In the genomic region with DNA sequence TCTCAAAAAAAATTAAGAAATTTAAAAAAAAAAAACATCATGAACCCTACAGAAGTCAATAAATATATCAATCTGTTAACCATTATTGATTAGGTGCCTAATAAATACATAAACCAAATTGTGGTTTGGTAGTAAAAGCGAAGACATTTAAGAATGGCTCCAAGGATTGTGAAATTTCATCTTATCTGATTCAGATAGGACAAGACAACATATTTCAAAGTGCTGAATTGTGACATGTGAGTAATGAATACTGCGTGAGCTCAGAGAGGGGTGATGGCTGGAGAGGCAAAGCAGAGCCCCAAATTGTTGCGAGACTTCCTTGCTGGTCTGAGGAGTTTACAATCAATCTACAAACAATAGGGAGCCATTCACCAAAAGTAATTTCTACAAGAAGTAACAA, we compare ENCODE assay signal across 1 cellular context.
A peak's percentile ranks its signal among the peaks of the same experiment; 100 is the strongest.
TF ChIP-seq lines count a peak whose summit lies in the region.

No MANE protein-coding gene starts in this region.

TF ChIP-seq in K562, 482 proteins besides CTCF, POLR2A, EP300 and RAD21:
- TF ChIP-seq MEIS2 (IDR thresholded peaks at IDR 0.05; ENCODE audit: partially characterized antibody) (peak; percentile 55), LARP7 (IDR thresholded peaks at IDR 0.05) (no peak), CEBPB (tag; IDR thresholded peaks at IDR 0.05) (peak; percentile 76), KLF10 (CRISPR knock-in tag; IDR thresholded peaks at IDR 0.05) (no peak), LCOR (CRISPR knock-in tag; IDR thresholded peaks at IDR 0.05) (no peak), CEBPG (CRISPR knock-in tag; IDR thresholded peaks at IDR 0.05) (no peak), CEBPG (tag; conservative IDR thresholded peaks at IDR 0.05 in 1 of 2, IDR thresholded peaks at IDR 0.05 in 1 of 2) (0 out of 4 replicates have a peak, but pooled peaks of 1 of the 2 experiments have one; percentile 53)
- TF ChIP-seq, protein P1, sequence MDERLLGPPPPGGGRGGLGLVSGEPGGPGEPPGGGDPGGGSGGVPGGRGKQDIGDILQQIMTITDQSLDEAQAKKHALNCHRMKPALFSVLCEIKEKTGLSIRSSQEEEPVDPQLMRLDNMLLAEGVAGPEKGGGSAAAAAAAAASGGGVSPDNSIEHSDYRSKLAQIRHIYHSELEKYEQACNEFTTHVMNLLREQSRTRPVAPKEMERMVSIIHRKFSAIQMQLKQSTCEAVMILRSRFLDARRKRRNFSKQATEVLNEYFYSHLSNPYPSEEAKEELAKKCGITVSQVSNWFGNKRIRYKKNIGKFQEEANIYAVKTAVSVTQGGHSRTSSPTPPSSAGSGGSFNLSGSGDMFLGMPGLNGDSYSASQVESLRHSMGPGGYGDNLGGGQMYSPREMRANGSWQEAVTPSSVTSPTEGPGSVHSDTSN (CRISPR knock-in tag; IDR thresholded peaks at IDR 0.05; ENCODE audit: low read depth) = no peak
- TF ChIP-seq, protein P1 (tag; conservative IDR thresholded peaks at IDR 0.05; ENCODE audit: low read depth) = peak; percentile 56; the same call in 1 of the 2 replicates
